16 cellular contexts compared by ENCODE assay signal in genomic region chr15:63465104-63465503, GRCh38. TPM values are rescaled to one million over a fixed set of nuclear protein-coding genes. Genes with fewer than 3 reads are reported as not detected.
DNase-seq lines count a peak whose midpoint lies in the region; ATAC-seq and TF ChIP-seq lines count a peak whose summit lies in the region.
"Had no signal": no experiment of that assay in that cellular context is flagged by ENCODE, and none has a peak within 500 bp of the region (broad histone marks: within the 10 kb centered on the region; RNA-seq: fewer than 3 reads in every experiment).

No MANE protein-coding gene starts in this region.

- no peak overlapping the region for H3K9ac ChIP-seq in mesendoderm (ENCODE audit: low read length)

- H3K4me1 ChIP-seq in mesendoderm (ENCODE audit: control insufficient read depth, low read depth, low read length), result peaks cover 4% of the 10 kb centered on the region

- no peaks in the 10 kb centered on the region for H3K27me3 ChIP-seq in mesendoderm (ENCODE audit: insufficient read depth, low read length, poor library complexity)

- no peak for TF ChIP-seq CTCF in HFFc6 (IDR thresholded peaks at IDR 0.05)

- H3K36me3 ChIP-seq in mesendoderm (ENCODE audit: control insufficient read depth, insufficient read depth, low read length), result no peaks in the 10 kb centered on the region

- H4K8ac ChIP-seq in mesendoderm (ENCODE audit: low read depth, low read length), result no peak overlapping the region

- no peak overlapping the region for H3K23ac ChIP-seq in mesendoderm (ENCODE audit: low read length)

- ATAC-seq in GM21737 (IDR thresholded peaks at IDR 0.05; ENCODE audit: unreplicated experiment) (no peak), GM18520 (IDR thresholded peaks at IDR 0.05; ENCODE audit: unreplicated experiment) (no peak)

- H3K4me3 ChIP-seq in mesendoderm (ENCODE audit: low read length), result no peak overlapping the region

- no peaks in the 10 kb centered on the region for H3K36me3 Mint-ChIP-seq in HFFc6 (ENCODE audit: low read depth)
- H3K36me3 Mint-ChIP-seq: CD4-positive, alpha-beta memory T cell had no signal

- no peak overlapping the region for H3K4me2 ChIP-seq in mesendoderm (ENCODE audit: low read length)

- no peak overlapping the region; the same call in 1 of the 2 replicates for H3K27ac Mint-ChIP-seq in HFFc6
- H3K27ac Mint-ChIP-seq: activated B cell treated with CpG ODN at 0.5 μM for 24 hours; CD4-positive, alpha-beta memory T cell had no signal

- peak overlapping the region; percentile 11 for H3K56ac ChIP-seq in mesendoderm (ENCODE audit: low read length)

- H3K27ac ChIP-seq in cingulate gyrus (ENCODE audit: low read depth, low read length), result peak overlapping the region; percentile 32
- H3K27ac ChIP-seq in mesendoderm (ENCODE audit: low read depth, low read length), result no peak overlapping the region

- no peak overlapping the region for H2BK5ac ChIP-seq in mesendoderm (ENCODE audit: low read length)

- H3K4me1 Mint-ChIP-seq in HFFc6 (ENCODE audit: low read depth), result peaks cover 55% of the 10 kb centered on the region

- peak; percentile 56 for DNase-seq in COLO829 (ENCODE audit: low spot score)
- peak; percentile 20 to 75 for DNase-seq in NCI-H446 (lab: John Stamatoyannopoulos, UW)
- DNase-seq in mesendoderm, result no peak
- DNase-seq in HFFc6, result no peak
- DNase-seq in NCI-H2196 (lab: John Stamatoyannopoulos, UW; ENCODE audit: unreplicated experiment), result no peak
- DNase-seq: activated B cell treated with CpG ODN at 0.5 μM for 24 hours; activated T-cell treated with anti-CD3 and anti-CD28 coated beads, Interleukin-2, amount 50 U/mL, for 1 hour; amygdala; CD4-positive, alpha-beta memory T cell; MV-4-11; NCI-H82; stimulated activated CD4-positive, alpha-beta T cell treated with anti-CD3 and anti-CD28 coated beads, Interleukin-4, amount 100 ng/mL, for 1 hour; stimulated activated naive CD4-positive, alpha-beta T cell treated with Interleukin-2 at 50 U/mL for 16 hours had no signal

- no peaks in the 10 kb centered on the region for H3K79me1 ChIP-seq in mesendoderm (ENCODE audit: low read length)

- no peak overlapping the region for H2BK120ac ChIP-seq in mesendoderm (ENCODE audit: low read depth, low read length)

- peak overlapping the region; percentile 48 for H4K5ac ChIP-seq in mesendoderm (ENCODE audit: low read length)

- H2BK15ac ChIP-seq in mesendoderm (replicated peaks; ENCODE audit: low read depth), result no peak overlapping the region

- no peak overlapping the region for H3K4me3 Mint-ChIP-seq in HFFc6
- H3K4me3 Mint-ChIP-seq: activated B cell treated with CpG ODN at 0.5 μM for 24 hours; CD4-positive, alpha-beta memory T cell had no signal

- H3K9me3 Mint-ChIP-seq in HFFc6, result 0 out of 2 replicates have a peak, but pooled peaks cover 3% of the 10 kb centered on the region
- H3K9me3 Mint-ChIP-seq: activated B cell treated with CpG ODN at 0.5 μM for 24 hours; CD4-positive, alpha-beta memory T cell had no signal

- no peak overlapping the region for H2AK5ac ChIP-seq in mesendoderm (ENCODE audit: low read length)

- H3K4ac ChIP-seq in mesendoderm (ENCODE audit: low read depth, low read length), result no peak overlapping the region

- peaks cover 5% of the 10 kb centered on the region; the same call in 1 of the 2 replicates for H3K27me3 Mint-ChIP-seq in HFFc6 (ENCODE audit: insufficient read depth)
- H3K27me3 Mint-ChIP-seq: activated B cell treated with CpG ODN at 0.5 μM for 24 hours had no signal

- no peaks in the 10 kb centered on the region for H3K79me2 ChIP-seq in mesendoderm (ENCODE audit: control insufficient read depth, insufficient read depth, low read length)

- no peak overlapping the region for H3K18ac ChIP-seq in mesendoderm (ENCODE audit: low read length)

RNA-seq across cellular contexts. Expression of gene USP3, which starts 39.3 kb away (rescaled TPM):
- 10.3 TPM for polyA plus RNA-seq in mesendoderm (2013, experiment 1 of 2)
- 9.1 TPM for polyA plus RNA-seq in mesendoderm (2013, experiment 2 of 2)
- total RNA-seq in HFFc6 (2021; fragmentation: NEBNext Ultra II Directional; extraction: Animal tissue kit (Norgen Biotek cat#: 25700)), result 10 to 100 TPM; 16.8 to 26.2 (median 23.1) TPM

Comparison
In these comparisons a context has a peak if more than half of its experiments do, and no peak if none do; other contexts are left out.
1. DNase-seq: peak in COLO829 (single experiment) and NCI-H446 (2 of 2); none in mesendoderm (single experiment), HFFc6 (single experiment) and NCI-H2196 (single experiment).